Comparison of ENCODE assay signal across 19 cellular contexts in the genomic region with DNA sequence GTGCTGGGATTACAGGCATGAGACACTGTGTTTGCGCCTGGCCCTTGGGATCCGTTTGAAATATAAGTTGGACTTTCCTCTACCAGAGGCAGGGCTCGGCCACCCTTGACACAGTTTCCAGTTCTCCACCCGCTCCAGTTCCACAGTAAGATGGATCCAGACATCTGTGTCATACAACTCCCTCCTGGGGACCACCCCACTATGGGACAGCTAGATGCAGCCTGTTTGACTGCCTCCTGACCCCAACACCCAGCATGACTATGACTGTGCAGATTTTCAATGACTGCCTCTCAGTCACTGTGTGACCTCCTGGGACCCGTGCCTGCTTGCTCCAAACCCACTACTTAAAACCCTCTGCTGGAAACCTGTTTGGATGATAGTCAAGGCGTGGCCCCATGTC.
"Had no signal": no experiment of that assay in that cellular context is flagged by ENCODE, and none has a peak within 500 bp of the region (broad histone marks: within the 10 kb centered on the region; RNA-seq: fewer than 3 reads in every experiment).

No MANE protein-coding gene starts in this region.

- H3K9me3 ChIP-seq: body of pancreas, ovary, psoas muscle, stomach, transverse colon had no signal

- DNase-seq: activated CD4-positive, alpha-beta memory T cell treated with anti-CD3 and anti-CD28 coated beads for 36 hours; activated CD4-positive, alpha-beta T cell treated with anti-CD3 and anti-CD28 coated beads for 4 hours; activated CD4-positive, CD25-positive, alpha-beta regulatory T cell; activated effector memory CD4-positive, alpha-beta T cell treated with anti-CD3 and anti-CD28 coated beads, Interleukin-2, amount 50 U/mL, for 16 hours; activated naive CD4-positive, alpha-beta T cell treated with anti-CD3 and anti-CD28 coated beads, Interleukin-2, amount 50 U/mL, for 16 hours; anterior cingulate cortex; body of pancreas; foreskin fibroblast; naive thymus-derived CD4-positive, alpha-beta T cell; ovary; psoas muscle; stimulated activated CD4-positive, alpha-beta T cell treated with anti-CD3 and anti-CD28 coated beads, Interleukin-1b, Interleukin-23, amount 100 ng/mL, for 48 hours; stomach; T-helper 17 cell; transverse colon had no signal

- H3K27ac ChIP-seq: body of pancreas, cardiac muscle cell, ovary, psoas muscle, stomach, transverse colon had no signal

- ATAC-seq: body of pancreas; left lobe of liver; naive thymus-derived CD4-positive, alpha-beta T cell; psoas muscle; right cardiac atrium; T-helper 17 cell had no signal

- H3K36me3 ChIP-seq: cardiac muscle cell, ovary, stomach, transverse colon had no signal

- H3K27me3 ChIP-seq: body of pancreas, cardiac muscle cell, ovary, transverse colon had no signal

- H3K4me1 ChIP-seq: body of pancreas, psoas muscle had no signal

- H3K4me3 Mint-ChIP-seq: activated CD4-positive, alpha-beta memory T cell treated with anti-CD3 and anti-CD28 coated beads for 36 hours; naive thymus-derived CD4-positive, alpha-beta T cell; T-helper 17 cell had no signal

- H3K27ac Mint-ChIP-seq: activated CD4-positive, alpha-beta memory T cell treated with anti-CD3 and anti-CD28 coated beads for 36 hours; naive thymus-derived CD4-positive, alpha-beta T cell; T-helper 17 cell had no signal

- H3K9me3 Mint-ChIP-seq: activated CD4-positive, alpha-beta memory T cell treated with anti-CD3 and anti-CD28 coated beads for 36 hours; naive thymus-derived CD4-positive, alpha-beta T cell had no signal

- H3K4me3 ChIP-seq: body of pancreas, cardiac muscle cell, lung, ovary, psoas muscle, stomach, transverse colon had no signal

- H3K36me3 Mint-ChIP-seq: activated CD4-positive, alpha-beta memory T cell treated with anti-CD3 and anti-CD28 coated beads for 36 hours had no signal
